Comparison of ENCODE assay signal across 1 cellular context in the genomic region with DNA sequence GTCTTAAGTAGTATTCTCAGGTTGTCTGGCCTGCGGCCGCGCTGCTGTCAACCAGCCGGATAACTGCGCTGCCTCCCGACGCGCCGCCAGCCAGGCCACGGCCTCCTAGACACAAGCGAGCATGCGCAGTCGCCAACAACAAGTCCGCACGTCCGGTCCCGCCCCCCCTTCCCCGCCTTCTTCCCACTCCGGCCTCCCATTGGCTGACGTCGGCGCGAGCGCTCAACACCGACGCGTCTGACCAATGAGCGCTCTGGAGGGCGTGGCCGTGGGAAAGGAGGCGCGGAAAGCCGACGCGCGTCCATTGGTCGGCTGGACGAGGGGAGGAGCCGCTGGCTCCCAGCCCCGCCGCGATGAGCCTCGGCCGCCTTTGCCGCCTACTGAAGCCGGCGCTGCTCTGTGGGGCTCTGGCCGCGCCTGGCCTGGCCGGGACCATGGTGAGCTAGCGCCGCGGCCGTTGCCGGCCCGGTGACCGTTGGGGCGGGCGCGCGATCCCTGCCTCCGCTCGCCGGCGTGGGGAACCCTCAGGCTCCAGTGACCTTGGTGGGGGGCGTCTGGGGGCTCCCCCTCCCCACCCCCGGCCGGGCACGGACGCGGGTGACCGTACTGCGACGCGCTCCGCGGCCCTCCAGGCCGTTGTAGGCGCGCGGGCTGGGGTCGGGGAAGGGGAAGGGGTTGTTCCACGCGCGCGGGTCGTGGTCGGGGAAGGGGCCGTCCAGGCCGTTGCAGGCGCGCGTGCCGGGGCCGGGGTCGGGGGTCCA.
TF ChIP-seq lines count a peak whose summit lies in the region.

A gene with protein sequence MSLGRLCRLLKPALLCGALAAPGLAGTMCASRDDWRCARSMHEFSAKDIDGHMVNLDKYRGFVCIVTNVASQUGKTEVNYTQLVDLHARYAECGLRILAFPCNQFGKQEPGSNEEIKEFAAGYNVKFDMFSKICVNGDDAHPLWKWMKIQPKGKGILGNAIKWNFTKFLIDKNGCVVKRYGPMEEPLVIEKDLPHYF (plus strand): TSS at position 304 of the 761 bp plus-strand sequence. CDS start 50 bp downstream, at position 354.

TF ChIP-seq in K562, 482 proteins besides CTCF, POLR2A, EP300 and RAD21 (continued from another document and continues in another):
- TF ChIP-seq ZNF23 (CRISPR knock-in tag; IDR thresholded peaks at IDR 0.05) (no peak), PTBP1 (IDR thresholded peaks at IDR 0.05; ENCODE audit: low read depth, low read length) (no peak), ZFP1 (CRISPR knock-in tag; IDR thresholded peaks at IDR 0.05) (no peak), CTBP1 (IDR thresholded peaks at IDR 0.05; ENCODE audit: borderline replicate concordance) (peak; percentile 96), HOXB6 (CRISPR knock-in tag; IDR thresholded peaks at IDR 0.05; ENCODE audit: borderline replicate concordance) (no peak), STAT5B (CRISPR knock-in tag; IDR thresholded peaks at IDR 0.05) (no peak), CC2D1A (IDR thresholded peaks at IDR 0.05) (no peak), TAF9B (IDR thresholded peaks at IDR 0.05; ENCODE audit: partially characterized antibody) (no peak), ETV1 (tag; conservative IDR thresholded peaks at IDR 0.05; ENCODE audit: low read depth) (no peak), SREBF2 (CRISPR knock-in tag; IDR thresholded peaks at IDR 0.05) (no peak), CBX1 (IDR thresholded peaks at IDR 0.05; ENCODE audit: low read depth) (0 out of 2 replicates have a peak, but pooled peaks have one; percentile 61), ZNF778 (CRISPR knock-in tag; IDR thresholded peaks at IDR 0.05) (no peak), FOXK2 (conservative IDR thresholded peaks at IDR 0.05 in 1 of 2, IDR thresholded peaks at IDR 0.05 in 1 of 2; ENCODE audit: low read depth in 2 of 2) (peak; percentile 60 to 73; a peak in 3 of 4 replicates), ZNF197 (CRISPR knock-in tag; IDR thresholded peaks at IDR 0.05; ENCODE audit: low read depth) (no peak), ZNF175 (CRISPR knock-in tag; IDR thresholded peaks at IDR 0.05; ENCODE audit: low read depth) (no peak), SRSF9 (IDR thresholded peaks at IDR 0.05; ENCODE audit: borderline replicate concordance, low read depth, low read length) (no peak), ERF (CRISPR knock-in tag; IDR thresholded peaks at IDR 0.05) (peak; percentile 63; the same call in 1 of the 2 replicates), PRMT5 (CRISPR knock-in tag; IDR thresholded peaks at IDR 0.05) (no peak), CEBPG (CRISPR knock-in tag; IDR thresholded peaks at IDR 0.05) (no peak), CEBPG (tag; conservative IDR thresholded peaks at IDR 0.05 in 1 of 2, IDR thresholded peaks at IDR 0.05 in 1 of 2) (no peak), STAG1 (CRISPR knock-in tag; IDR thresholded peaks at IDR 0.05; ENCODE audit: borderline replicate concordance) (no peak), TEAD1 (CRISPR knock-in tag; IDR thresholded peaks at IDR 0.05) (no peak; a peak in 1 of 4 replicates), SUPT5H (IDR thresholded peaks at IDR 0.05) (peak; percentile 93), TRIM28 (IDR thresholded peaks at IDR 0.05) (no peak), FOXA3 (CRISPR knock-in tag; conservative IDR thresholded peaks at IDR 0.05 in 1 of 2, IDR thresholded peaks at IDR 0.05 in 1 of 2) (no peak; a peak in 1 of 4 replicates), DMBX1 (CRISPR knock-in tag; IDR thresholded peaks at IDR 0.05; ENCODE audit: borderline replicate concordance) (no peak), HDAC6 (IDR thresholded peaks at IDR 0.05; ENCODE audit: low read depth, low read length) (no peak), KDM2B (CRISPR knock-in tag; IDR thresholded peaks at IDR 0.05) (peak; percentile 78; the same call in 1 of the 2 replicates), EWSR1 (IDR thresholded peaks at IDR 0.05; ENCODE audit: borderline replicate concordance, low read depth, partially characterized antibody) (no peak), KHSRP (IDR thresholded peaks at IDR 0.05) (no peak), ZNF766 (CRISPR knock-in tag; conservative IDR thresholded peaks at IDR 0.05) (no peak), ZNF436 (CRISPR knock-in tag; IDR thresholded peaks at IDR 0.05) (no peak), BMI1 (IDR thresholded peaks at IDR 0.05; ENCODE audit: low read length) (no peak), ZNF239 (CRISPR knock-in tag; IDR thresholded peaks at IDR 0.05) (no peak), ZNF140 (CRISPR knock-in tag; IDR thresholded peaks at IDR 0.05) (no peak), MAFF (IDR thresholded peaks at IDR 0.05; ENCODE audit: low read length) (no peak), PTRF (tag; IDR thresholded peaks at IDR 0.05) (no peak), ZFX (CRISPR knock-in tag; IDR thresholded peaks at IDR 0.05) (peak; percentile 98), ELF2 (CRISPR knock-in tag; IDR thresholded peaks at IDR 0.05) (no peak), ZC3H11A (IDR thresholded peaks at IDR 0.05; ENCODE audit: low read depth, low read length) (no peak), POLR2B (IDR thresholded peaks at IDR 0.05; ENCODE audit: low read depth, partially characterized antibody) (peak; percentile 85), IRF2 (CRISPR knock-in tag; IDR thresholded peaks at IDR 0.05) (no peak)
- TF ChIP-seq, protein P1, sequence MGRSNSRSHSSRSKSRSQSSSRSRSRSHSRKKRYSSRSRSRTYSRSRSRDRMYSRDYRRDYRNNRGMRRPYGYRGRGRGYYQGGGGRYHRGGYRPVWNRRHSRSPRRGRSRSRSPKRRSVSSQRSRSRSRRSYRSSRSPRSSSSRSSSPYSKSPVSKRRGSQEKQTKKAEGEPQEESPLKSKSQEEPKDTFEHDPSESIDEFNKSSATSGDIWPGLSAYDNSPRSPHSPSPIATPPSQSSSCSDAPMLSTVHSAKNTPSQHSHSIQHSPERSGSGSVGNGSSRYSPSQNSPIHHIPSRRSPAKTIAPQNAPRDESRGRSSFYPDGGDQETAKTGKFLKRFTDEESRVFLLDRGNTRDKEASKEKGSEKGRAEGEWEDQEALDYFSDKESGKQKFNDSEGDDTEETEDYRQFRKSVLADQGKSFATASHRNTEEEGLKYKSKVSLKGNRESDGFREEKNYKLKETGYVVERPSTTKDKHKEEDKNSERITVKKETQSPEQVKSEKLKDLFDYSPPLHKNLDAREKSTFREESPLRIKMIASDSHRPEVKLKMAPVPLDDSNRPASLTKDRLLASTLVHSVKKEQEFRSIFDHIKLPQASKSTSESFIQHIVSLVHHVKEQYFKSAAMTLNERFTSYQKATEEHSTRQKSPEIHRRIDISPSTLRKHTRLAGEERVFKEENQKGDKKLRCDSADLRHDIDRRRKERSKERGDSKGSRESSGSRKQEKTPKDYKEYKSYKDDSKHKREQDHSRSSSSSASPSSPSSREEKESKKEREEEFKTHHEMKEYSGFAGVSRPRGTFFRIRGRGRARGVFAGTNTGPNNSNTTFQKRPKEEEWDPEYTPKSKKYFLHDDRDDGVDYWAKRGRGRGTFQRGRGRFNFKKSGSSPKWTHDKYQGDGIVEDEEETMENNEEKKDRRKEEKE (IDR thresholded peaks at IDR 0.05; ENCODE audit: borderline replicate concordance in 1 of 2, control insufficient read depth in 1 of 2, low read depth in 2 of 2, low read length in 1 of 2): no peak
- TF ChIP-seq, protein P2, sequence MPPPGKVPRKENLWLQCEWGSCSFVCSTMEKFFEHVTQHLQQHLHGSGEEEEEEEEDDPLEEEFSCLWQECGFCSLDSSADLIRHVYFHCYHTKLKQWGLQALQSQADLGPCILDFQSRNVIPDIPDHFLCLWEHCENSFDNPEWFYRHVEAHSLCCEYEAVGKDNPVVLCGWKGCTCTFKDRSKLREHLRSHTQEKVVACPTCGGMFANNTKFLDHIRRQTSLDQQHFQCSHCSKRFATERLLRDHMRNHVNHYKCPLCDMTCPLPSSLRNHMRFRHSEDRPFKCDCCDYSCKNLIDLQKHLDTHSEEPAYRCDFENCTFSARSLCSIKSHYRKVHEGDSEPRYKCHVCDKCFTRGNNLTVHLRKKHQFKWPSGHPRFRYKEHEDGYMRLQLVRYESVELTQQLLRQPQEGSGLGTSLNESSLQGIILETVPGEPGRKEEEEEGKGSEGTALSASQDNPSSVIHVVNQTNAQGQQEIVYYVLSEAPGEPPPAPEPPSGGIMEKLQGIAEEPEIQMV (tag; conservative IDR thresholded peaks at IDR 0.05; ENCODE audit: low read depth): no peak
- TF ChIP-seq, protein P3, sequence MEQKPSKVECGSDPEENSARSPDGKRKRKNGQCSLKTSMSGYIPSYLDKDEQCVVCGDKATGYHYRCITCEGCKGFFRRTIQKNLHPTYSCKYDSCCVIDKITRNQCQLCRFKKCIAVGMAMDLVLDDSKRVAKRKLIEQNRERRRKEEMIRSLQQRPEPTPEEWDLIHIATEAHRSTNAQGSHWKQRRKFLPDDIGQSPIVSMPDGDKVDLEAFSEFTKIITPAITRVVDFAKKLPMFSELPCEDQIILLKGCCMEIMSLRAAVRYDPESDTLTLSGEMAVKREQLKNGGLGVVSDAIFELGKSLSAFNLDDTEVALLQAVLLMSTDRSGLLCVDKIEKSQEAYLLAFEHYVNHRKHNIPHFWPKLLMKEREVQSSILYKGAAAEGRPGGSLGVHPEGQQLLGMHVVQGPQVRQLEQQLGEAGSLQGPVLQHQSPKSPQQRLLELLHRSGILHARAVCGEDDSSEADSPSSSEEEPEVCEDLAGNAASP (IDR thresholded peaks at IDR 0.05): no peak
- TF ChIP-seq, protein P4, sequence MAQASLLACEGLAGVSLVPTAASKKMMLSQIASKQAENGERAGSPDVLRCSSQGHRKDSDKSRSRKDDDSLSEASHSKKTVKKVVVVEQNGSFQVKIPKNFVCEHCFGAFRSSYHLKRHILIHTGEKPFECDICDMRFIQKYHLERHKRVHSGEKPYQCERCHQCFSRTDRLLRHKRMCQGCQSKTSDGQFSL (CRISPR knock-in tag; IDR thresholded peaks at IDR 0.05): no peak; the same call in 1 of the 2 replicates
- TF ChIP-seq, protein P4 (tag; IDR thresholded peaks at IDR 0.05): no peak
- TF ChIP-seq, protein P5, sequence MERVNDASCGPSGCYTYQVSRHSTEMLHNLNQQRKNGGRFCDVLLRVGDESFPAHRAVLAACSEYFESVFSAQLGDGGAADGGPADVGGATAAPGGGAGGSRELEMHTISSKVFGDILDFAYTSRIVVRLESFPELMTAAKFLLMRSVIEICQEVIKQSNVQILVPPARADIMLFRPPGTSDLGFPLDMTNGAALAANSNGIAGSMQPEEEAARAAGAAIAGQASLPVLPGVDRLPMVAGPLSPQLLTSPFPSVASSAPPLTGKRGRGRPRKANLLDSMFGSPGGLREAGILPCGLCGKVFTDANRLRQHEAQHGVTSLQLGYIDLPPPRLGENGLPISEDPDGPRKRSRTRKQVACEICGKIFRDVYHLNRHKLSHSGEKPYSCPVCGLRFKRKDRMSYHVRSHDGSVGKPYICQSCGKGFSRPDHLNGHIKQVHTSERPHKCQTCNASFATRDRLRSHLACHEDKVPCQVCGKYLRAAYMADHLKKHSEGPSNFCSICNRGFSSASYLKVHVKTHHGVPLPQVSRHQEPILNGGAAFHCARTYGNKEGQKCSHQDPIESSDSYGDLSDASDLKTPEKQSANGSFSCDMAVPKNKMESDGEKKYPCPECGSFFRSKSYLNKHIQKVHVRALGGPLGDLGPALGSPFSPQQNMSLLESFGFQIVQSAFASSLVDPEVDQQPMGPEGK (CRISPR knock-in tag; IDR thresholded peaks at IDR 0.05; ENCODE audit: borderline replicate concordance): no peak
- TF ChIP-seq, protein P6, sequence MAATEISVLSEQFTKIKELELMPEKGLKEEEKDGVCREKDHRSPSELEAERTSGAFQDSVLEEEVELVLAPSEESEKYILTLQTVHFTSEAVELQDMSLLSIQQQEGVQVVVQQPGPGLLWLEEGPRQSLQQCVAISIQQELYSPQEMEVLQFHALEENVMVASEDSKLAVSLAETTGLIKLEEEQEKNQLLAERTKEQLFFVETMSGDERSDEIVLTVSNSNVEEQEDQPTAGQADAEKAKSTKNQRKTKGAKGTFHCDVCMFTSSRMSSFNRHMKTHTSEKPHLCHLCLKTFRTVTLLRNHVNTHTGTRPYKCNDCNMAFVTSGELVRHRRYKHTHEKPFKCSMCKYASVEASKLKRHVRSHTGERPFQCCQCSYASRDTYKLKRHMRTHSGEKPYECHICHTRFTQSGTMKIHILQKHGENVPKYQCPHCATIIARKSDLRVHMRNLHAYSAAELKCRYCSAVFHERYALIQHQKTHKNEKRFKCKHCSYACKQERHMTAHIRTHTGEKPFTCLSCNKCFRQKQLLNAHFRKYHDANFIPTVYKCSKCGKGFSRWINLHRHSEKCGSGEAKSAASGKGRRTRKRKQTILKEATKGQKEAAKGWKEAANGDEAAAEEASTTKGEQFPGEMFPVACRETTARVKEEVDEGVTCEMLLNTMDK (IDR thresholded peaks at IDR 0.05; ENCODE audit: borderline replicate concordance, insufficient read depth, low read depth, low read length, poor library complexity, severe bottlenecking): peak; percentile 11
- TF ChIP-seq, protein P7, sequence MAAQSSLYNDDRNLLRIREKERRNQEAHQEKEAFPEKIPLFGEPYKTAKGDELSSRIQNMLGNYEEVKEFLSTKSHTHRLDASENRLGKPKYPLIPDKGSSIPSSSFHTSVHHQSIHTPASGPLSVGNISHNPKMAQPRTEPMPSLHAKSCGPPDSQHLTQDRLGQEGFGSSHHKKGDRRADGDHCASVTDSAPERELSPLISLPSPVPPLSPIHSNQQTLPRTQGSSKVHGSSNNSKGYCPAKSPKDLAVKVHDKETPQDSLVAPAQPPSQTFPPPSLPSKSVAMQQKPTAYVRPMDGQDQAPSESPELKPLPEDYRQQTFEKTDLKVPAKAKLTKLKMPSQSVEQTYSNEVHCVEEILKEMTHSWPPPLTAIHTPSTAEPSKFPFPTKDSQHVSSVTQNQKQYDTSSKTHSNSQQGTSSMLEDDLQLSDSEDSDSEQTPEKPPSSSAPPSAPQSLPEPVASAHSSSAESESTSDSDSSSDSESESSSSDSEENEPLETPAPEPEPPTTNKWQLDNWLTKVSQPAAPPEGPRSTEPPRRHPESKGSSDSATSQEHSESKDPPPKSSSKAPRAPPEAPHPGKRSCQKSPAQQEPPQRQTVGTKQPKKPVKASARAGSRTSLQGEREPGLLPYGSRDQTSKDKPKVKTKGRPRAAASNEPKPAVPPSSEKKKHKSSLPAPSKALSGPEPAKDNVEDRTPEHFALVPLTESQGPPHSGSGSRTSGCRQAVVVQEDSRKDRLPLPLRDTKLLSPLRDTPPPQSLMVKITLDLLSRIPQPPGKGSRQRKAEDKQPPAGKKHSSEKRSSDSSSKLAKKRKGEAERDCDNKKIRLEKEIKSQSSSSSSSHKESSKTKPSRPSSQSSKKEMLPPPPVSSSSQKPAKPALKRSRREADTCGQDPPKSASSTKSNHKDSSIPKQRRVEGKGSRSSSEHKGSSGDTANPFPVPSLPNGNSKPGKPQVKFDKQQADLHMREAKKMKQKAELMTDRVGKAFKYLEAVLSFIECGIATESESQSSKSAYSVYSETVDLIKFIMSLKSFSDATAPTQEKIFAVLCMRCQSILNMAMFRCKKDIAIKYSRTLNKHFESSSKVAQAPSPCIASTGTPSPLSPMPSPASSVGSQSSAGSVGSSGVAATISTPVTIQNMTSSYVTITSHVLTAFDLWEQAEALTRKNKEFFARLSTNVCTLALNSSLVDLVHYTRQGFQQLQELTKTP (IDR thresholded peaks at IDR 0.05; ENCODE audit: low read depth in 1 of 2, partially characterized antibody in 2 of 2): no peak
